1 cellular context compared by ENCODE assay signal in genomic region chr14:73886449-73887115, GRCh38.
TF ChIP-seq lines count a peak whose summit lies in the region.

ZNF410 (plus strand) TSS chr14:73886859; CDS start chr14:73892176, 5,317 bp downstream.

TF ChIP-seq in HepG2, 621 proteins besides CTCF, POLR2A, EP300 and RAD21 (continued from another document and continues in another):
- TF ChIP-seq THAP8 (CRISPR knock-in tag; IDR thresholded peaks at IDR 0.05; ENCODE audit: borderline replicate concordance) (peak; percentile 66; the same call in 1 of the 2 replicates), ZNF773 (CRISPR knock-in tag; IDR thresholded peaks at IDR 0.05; ENCODE audit: borderline replicate concordance) (no peak), CREM (IDR thresholded peaks at IDR 0.05) (peak; percentile 77), CREM (CRISPR knock-in tag; IDR thresholded peaks at IDR 0.05) (peak; percentile 25; the same call in 1 of the 2 replicates), ZNF646 (CRISPR knock-in tag; IDR thresholded peaks at IDR 0.05) (no peak), ZNF747 (CRISPR knock-in tag; IDR thresholded peaks at IDR 0.05; ENCODE audit: borderline replicate concordance) (peak; percentile 68; the same call in 1 of the 2 replicates), ZBTB25 (CRISPR knock-in tag; IDR thresholded peaks at IDR 0.05) (peak; percentile 93), ZNF3 (CRISPR knock-in tag; IDR thresholded peaks at IDR 0.05) (no peak), RFXANK (CRISPR knock-in tag; IDR thresholded peaks at IDR 0.05) (peak; percentile 63; the same call in 1 of the 2 replicates), TIGD3 (CRISPR knock-in tag; IDR thresholded peaks at IDR 0.05; ENCODE audit: borderline replicate concordance) (0 out of 2 replicates have a peak, but pooled peaks have one; percentile 61), BHLHE40 (IDR thresholded peaks at IDR 0.05; ENCODE audit: low read length) (peak; percentile 40; the same call in 1 of the 2 replicates), KDM5B (CRISPR knock-in tag; IDR thresholded peaks at IDR 0.05; ENCODE audit: borderline replicate concordance) (peak; percentile 84; the same call in 1 of the 2 replicates), TGIF2 (CRISPR knock-in tag; IDR thresholded peaks at IDR 0.05) (no peak; the same call in 1 of the 2 replicates), ZNF557 (CRISPR knock-in tag; IDR thresholded peaks at IDR 0.05) (0 out of 2 replicates have a peak, but pooled peaks have one; percentile 6), FOXK2 (IDR thresholded peaks at IDR 0.05) (peak; percentile 12; the same call in 1 of the 2 replicates), SMAD9 (CRISPR knock-in tag; IDR thresholded peaks at IDR 0.05) (0 out of 2 replicates have a peak, but pooled peaks have one; percentile 44), ZNF205 (CRISPR knock-in tag; IDR thresholded peaks at IDR 0.05) (peak; percentile 49), ZNF543 (CRISPR knock-in tag; IDR thresholded peaks at IDR 0.05) (peak; percentile 89), RFXAP (CRISPR knock-in tag; IDR thresholded peaks at IDR 0.05; ENCODE audit: borderline replicate concordance) (peak; percentile 72), CENPT (CRISPR knock-in tag; IDR thresholded peaks at IDR 0.05; ENCODE audit: low read depth) (peak; percentile 57; the same call in 1 of the 2 replicates), ATF7 (IDR thresholded peaks at IDR 0.05) (peak; percentile 73), ATF7 (CRISPR knock-in tag; IDR thresholded peaks at IDR 0.05) (peak; percentile 91), ZNF224 (CRISPR knock-in tag; IDR thresholded peaks at IDR 0.05) (peak; percentile 83; the same call in 1 of the 2 replicates), MEIS1 (CRISPR knock-in tag; IDR thresholded peaks at IDR 0.05; ENCODE audit: borderline replicate concordance) (peak; percentile 59; the same call in 1 of the 2 replicates), NFYB (CRISPR knock-in tag; IDR thresholded peaks at IDR 0.05) (peak; percentile 26; the same call in 1 of the 2 replicates), ZNF510 (CRISPR knock-in tag; IDR thresholded peaks at IDR 0.05; ENCODE audit: low read depth) (no peak), TSC22D2 (CRISPR knock-in tag; IDR thresholded peaks at IDR 0.05; ENCODE audit: borderline replicate concordance) (peak; percentile 34; the same call in 1 of the 2 replicates), USF2 (IDR thresholded peaks at IDR 0.05; ENCODE audit: low read depth, low read length) (no peak), USF2 (CRISPR knock-in tag; IDR thresholded peaks at IDR 0.05; ENCODE audit: borderline replicate concordance) (no peak), RBFOX2 (IDR thresholded peaks at IDR 0.05; ENCODE audit: low read depth, low read length) (peak; percentile 93), ZNF513 (CRISPR knock-in tag; conservative IDR thresholded peaks at IDR 0.05) (0 out of 2 replicates have a peak, but pooled peaks have one; percentile 23), NONO (IDR thresholded peaks at IDR 0.05) (no peak), NONO (CRISPR knock-in tag; conservative IDR thresholded peaks at IDR 0.05) (peak; percentile 87; the same call in 1 of the 2 replicates), PITX1 (CRISPR knock-in tag; IDR thresholded peaks at IDR 0.05) (peak; percentile 60), E2F5 (CRISPR knock-in tag; conservative IDR thresholded peaks at IDR 0.05) (no peak), ZNF274 (CRISPR knock-in tag; IDR thresholded peaks at IDR 0.05) (peak; percentile 93; the same call in 1 of the 2 replicates), SETDB1 (CRISPR knock-in tag; IDR thresholded peaks at IDR 0.05; ENCODE audit: borderline replicate concordance) (no peak), CREB3 (CRISPR knock-in tag; IDR thresholded peaks at IDR 0.05) (no peak), RAD51 (IDR thresholded peaks at IDR 0.05; ENCODE audit: borderline replicate concordance) (no peak), FOXO1 (CRISPR knock-in tag; IDR thresholded peaks at IDR 0.05) (peak; percentile 13; the same call in 1 of the 2 replicates), PRDM10 (CRISPR knock-in tag; IDR thresholded peaks at IDR 0.05; ENCODE audit: low read depth) (peak; percentile 95), CENPBD1 (CRISPR knock-in tag; IDR thresholded peaks at IDR 0.05; ENCODE audit: borderline replicate concordance, low read depth) (no peak)
